Comparison of ENCODE assay signal across 1 cellular context in the genomic region with DNA sequence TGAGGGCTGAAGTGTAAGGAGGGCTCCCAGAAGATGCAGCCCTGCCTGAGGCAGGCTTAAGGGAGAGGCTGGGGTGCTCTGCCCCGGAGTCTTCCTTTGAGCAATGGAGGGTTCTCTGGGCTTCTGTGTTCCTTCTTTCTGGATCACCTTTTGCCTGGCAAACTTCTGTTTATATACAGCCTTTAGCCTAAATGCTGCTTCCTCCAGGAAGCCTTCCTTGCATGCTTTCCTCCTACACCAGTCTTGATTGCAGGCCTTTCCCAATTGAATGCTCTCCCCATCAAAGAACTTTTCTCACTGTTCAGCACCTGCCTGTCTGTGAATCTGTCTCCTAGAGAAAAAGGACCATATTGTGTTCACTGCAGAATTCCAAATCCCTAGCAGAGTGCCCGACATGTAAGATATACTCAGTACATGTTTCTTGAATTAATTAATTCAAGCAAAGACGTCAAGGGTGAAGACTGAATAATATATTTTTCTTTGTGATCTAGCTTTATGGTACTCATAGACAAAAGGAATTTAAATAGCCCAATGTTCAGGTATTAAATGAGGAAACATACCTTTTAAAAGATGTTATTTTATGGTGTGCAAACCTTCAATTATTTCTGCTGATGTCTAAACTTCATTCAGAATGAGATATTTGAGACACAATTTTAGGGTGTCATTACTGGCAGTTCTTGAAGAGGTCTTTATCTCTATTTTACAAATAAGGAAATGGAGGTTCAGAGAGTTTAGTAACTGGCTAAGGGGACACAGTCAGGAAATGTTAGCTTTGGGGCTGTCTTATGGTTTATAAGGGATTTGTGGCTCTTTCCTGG.
TF ChIP-seq lines count a peak whose summit lies in the region.

No MANE protein-coding gene starts in this region.

TF ChIP-seq in A549, 52 proteins besides CTCF, POLR2A, EP300 and RAD21:
- TF ChIP-seq RCOR1 (IDR thresholded peaks at IDR 0.05; ENCODE audit: low read depth, low read length) (no peak), ZFP36 (IDR thresholded peaks at IDR 0.05; ENCODE audit: borderline replicate concordance, partially characterized antibody) (peak; percentile 80)
